In genomic region chr18:3016584-3017292, GRCh38 we compare ENCODE assay signal across 12 cellular contexts. TPM values are rescaled to one million over a fixed set of nuclear protein-coding genes. Genes with fewer than 3 reads are reported as not detected.
DNase-seq lines count a peak whose midpoint lies in the region; ATAC-seq, FAIRE-seq and TF ChIP-seq lines count a peak whose summit lies in the region.
"Had no signal": no experiment of that assay in that cellular context is flagged by ENCODE, and none has a peak within 500 bp of the region (broad histone marks: within the 10 kb centered on the region; RNA-seq: fewer than 3 reads in every experiment).

No MANE protein-coding gene starts in this region.

- H3K4me3 Mint-ChIP-seq in T-helper 1 cell treated with Interleukin-12 subunit alpha and Interleukin-12 subunit beta and Interleukin-4 antibody, amounts not matched to agents 30 μg/mL and 1 μg/mL, for 36 hours: peak overlapping the region; percentile 19
- no peak overlapping the region for H3K4me3 Mint-ChIP-seq in endodermal cell
- no peak overlapping the region for H3K4me3 Mint-ChIP-seq in stimulated activated memory B cell treated with anti-CD40 and anti-IgM and Interleukin-4, amounts not matched to agents 10 μg/mL and 1 μg/mL and 100 μg/mL, for 72 hours

- H3K4me1 ChIP-seq in OCI-LY3 (ENCODE audit: low read length): peaks cover 13% of the 10 kb centered on the region
- H3K4me1 ChIP-seq in endodermal cell (ENCODE audit: control insufficient read depth, insufficient read depth, low read length): no peaks in the 10 kb centered on the region

- H3K27me3 ChIP-seq in OCI-LY3 (ENCODE audit: low read depth, low read length) (no peaks in the 10 kb centered on the region), endodermal cell (ENCODE audit: control insufficient read depth, insufficient read depth, low read length, poor library complexity, severe bottlenecking) (peaks cover 6% of the 10 kb centered on the region)

- peaks cover 5% of the 10 kb centered on the region for H3K27me3 Mint-ChIP-seq in T-helper 1 cell treated with Interleukin-12 subunit alpha and Interleukin-12 subunit beta and Interleukin-4 antibody, amounts not matched to agents 30 μg/mL and 1 μg/mL, for 36 hours (ENCODE audit: low read depth)
- peaks cover 3% of the 10 kb centered on the region for H3K27me3 Mint-ChIP-seq in endodermal cell (ENCODE audit: insufficient read depth)
- no peaks in the 10 kb centered on the region for H3K27me3 Mint-ChIP-seq in stimulated activated memory B cell treated with anti-CD40 and anti-IgM and Interleukin-4, amounts not matched to agents 10 μg/mL and 1 μg/mL and 100 μg/mL, for 72 hours

- H2AFZ ChIP-seq in OCI-LY3 (ENCODE audit: low read depth, low read length): peak overlapping the region; percentile 45; the same call in 1 of the 2 replicates

- no peak overlapping the region for H3K27ac ChIP-seq in OCI-LY3 (ENCODE audit: low read length)
- no peak overlapping the region for H3K27ac ChIP-seq in endodermal cell (ENCODE audit: low read depth, low read length)

- no peaks in the 10 kb centered on the region for H3K9me3 Mint-ChIP-seq in T-helper 1 cell treated with Interleukin-12 subunit alpha and Interleukin-12 subunit beta and Interleukin-4 antibody, amounts not matched to agents 30 μg/mL and 1 μg/mL, for 36 hours
- no peaks in the 10 kb centered on the region for H3K9me3 Mint-ChIP-seq in endodermal cell
- no peaks in the 10 kb centered on the region for H3K9me3 Mint-ChIP-seq in stimulated activated memory B cell treated with anti-CD40 and anti-IgM and Interleukin-4, amounts not matched to agents 10 μg/mL and 1 μg/mL and 100 μg/mL, for 72 hours

- H3K79me2 ChIP-seq in OCI-LY3 (ENCODE audit: low read length): peaks cover 8% of the 10 kb centered on the region

- DNase-seq in T-helper 1 cell: no peak
- DNase-seq in endodermal cell: peak; percentile 10
- no peak for DNase-seq in DMS79 (lab: John Stamatoyannopoulos, UW)
- no peak for DNase-seq in GM12892 (ENCODE audit: insufficient read length)
- DNase-seq: 8988T, cerebellar nuclear complex, NCI-H82 had no signal

- ATAC-seq in stimulated activated memory B cell treated with anti-CD40 and anti-IgM and Interleukin-4, amounts not matched to agents 10 μg/mL and 1 μg/mL and 100 μg/mL, for 72 hours: no peak
- no peak for ATAC-seq in GM21528 (IDR thresholded peaks at IDR 0.05; ENCODE audit: low FRiP score, unreplicated experiment)

- H3K4me3 ChIP-seq in OCI-LY3 (ENCODE audit: low read length) (no peak overlapping the region), endodermal cell (ENCODE audit: low read length) (no peak overlapping the region)

- TF ChIP-seq POLR2A in GM12892 (IDR thresholded peaks at IDR 0.05; ENCODE audit: low read depth, low read length): no peak

- no peak overlapping the region for H3K27ac Mint-ChIP-seq in T-helper 1 cell treated with Interleukin-12 subunit alpha and Interleukin-12 subunit beta and Interleukin-4 antibody, amounts not matched to agents 30 μg/mL and 1 μg/mL, for 36 hours
- H3K27ac Mint-ChIP-seq in endodermal cell: no peak overlapping the region
- peak overlapping the region; percentile 79 for H3K27ac Mint-ChIP-seq in stimulated activated memory B cell treated with anti-CD40 and anti-IgM and Interleukin-4, amounts not matched to agents 10 μg/mL and 1 μg/mL and 100 μg/mL, for 72 hours
- H3K27ac Mint-ChIP-seq: progenitor cell of endocrine pancreas had no signal

- H3K4me1 Mint-ChIP-seq in T-helper 1 cell treated with Interleukin-12 subunit alpha and Interleukin-12 subunit beta and Interleukin-4 antibody, amounts not matched to agents 30 μg/mL and 1 μg/mL, for 36 hours (ENCODE audit: low read depth): peaks cover 33% of the 10 kb centered on the region
- H3K4me1 Mint-ChIP-seq in endodermal cell: peaks cover 14% of the 10 kb centered on the region
- peaks cover 40% of the 10 kb centered on the region for H3K4me1 Mint-ChIP-seq in stimulated activated memory B cell treated with anti-CD40 and anti-IgM and Interleukin-4, amounts not matched to agents 10 μg/mL and 1 μg/mL and 100 μg/mL, for 72 hours

- WGBS in endodermal cell (ENCODE audit: insufficient coverage in 1 of 2, insufficient read length in 1 of 2), 2 experiments: 81 to 84% methylated on average over 3 of the region's 3 CpGs

- peak overlapping the region; percentile 45 for H3K4me2 ChIP-seq in OCI-LY3 (ENCODE audit: low read length)

- no peak for FAIRE-seq in GM12892 (lab: Jason Lieb, UNC)

- peaks cover 5% of the 10 kb centered on the region for H3K36me3 Mint-ChIP-seq in T-helper 1 cell treated with Interleukin-12 subunit alpha and Interleukin-12 subunit beta and Interleukin-4 antibody, amounts not matched to agents 30 μg/mL and 1 μg/mL, for 36 hours (ENCODE audit: low read depth)
- no peaks in the 10 kb centered on the region for H3K36me3 Mint-ChIP-seq in endodermal cell (ENCODE audit: low read depth)
- no peaks in the 10 kb centered on the region for H3K36me3 Mint-ChIP-seq in stimulated activated memory B cell treated with anti-CD40 and anti-IgM and Interleukin-4, amounts not matched to agents 10 μg/mL and 1 μg/mL and 100 μg/mL, for 72 hours

- H3K9ac ChIP-seq in OCI-LY3 (ENCODE audit: low read length): no peak overlapping the region
- no peak overlapping the region for H3K9ac ChIP-seq in endodermal cell (ENCODE audit: extremely low read depth, low read length, poor library complexity, severe bottlenecking)

- H3K9me3 ChIP-seq in OCI-LY3 (ENCODE audit: insufficient read depth, low read length) (no peaks in the 10 kb centered on the region), endodermal cell (ENCODE audit: control insufficient read depth, low read length) (no peaks in the 10 kb centered on the region)

- H3K36me3 ChIP-seq in OCI-LY3 (replicated peaks; ENCODE audit: low read depth, low read length) (no peaks in the 10 kb centered on the region), endodermal cell (ENCODE audit: control insufficient read depth, insufficient read depth, low read length) (no peaks in the 10 kb centered on the region)

- TF ChIP-seq CTCF in OCI-LY3 (IDR thresholded peaks at IDR 0.05; ENCODE audit: low read depth, low read length) (no peak), endodermal cell (conservative IDR thresholded peaks at IDR 0.05) (no peak)

- H4K20me1 ChIP-seq in OCI-LY3 (ENCODE audit: insufficient read depth, low read length): no peaks in the 10 kb centered on the region

RNA-seq across cellular contexts. Expression of gene LPIN2, which starts 3.8 kb away (rescaled TPM):
- total RNA-seq in endodermal cell: 10 to 100 TPM; 22.9 to 31.8 TPM
- polyA plus RNA-seq in endodermal cell (2013, experiment 1 of 2): 22.0 TPM
- polyA plus RNA-seq in endodermal cell (2013, experiment 2 of 2): 24.4 TPM
- 14.6 TPM for polyA plus RNA-seq in GM12892 (2012; ENCODE audit: missing spikeins)
